Comparison of ENCODE assay signal across 11 cellular contexts in genomic region chr15:67178569-67179210, GRCh38.
DNase-seq lines count a peak whose midpoint lies in the region; ATAC-seq and TF ChIP-seq lines count a peak whose summit lies in the region.
"Had no signal": no experiment of that assay in that cellular context is flagged by ENCODE, and none has a peak within 500 bp of the region (broad histone marks: within the 10 kb centered on the region; RNA-seq: fewer than 3 reads in every experiment).

No MANE protein-coding gene starts in this region.

- BruUV-seq in Panc1 (replicated peaks; lab: Mats Ljungman, UMichigan), result no TSS peak

- H3K27me3 Mint-ChIP-seq in activated naive CD4-positive, alpha-beta T cell treated with anti-CD3 and anti-CD28 coated beads, Interleukin-2, amount 10 ng/mL, durations not matched to agents 7 days and 5 days, result no peaks in the 10 kb centered on the region

- peaks cover 68% of the 10 kb centered on the region for H3K36me3 Mint-ChIP-seq in activated naive CD4-positive, alpha-beta T cell treated with anti-CD3 and anti-CD28 coated beads, Interleukin-2, amount 10 ng/mL, durations not matched to agents 7 days and 5 days

- no peak overlapping the region for H3K4me3 Mint-ChIP-seq in activated naive CD4-positive, alpha-beta T cell treated with anti-CD3 and anti-CD28 coated beads, Interleukin-2, amount 10 ng/mL, durations not matched to agents 7 days and 5 days
- H3K4me3 Mint-ChIP-seq: neural progenitor cell had no signal

- POLR2A ChIA-PET in Panc1 (lab: Charles Lee), result interaction anchor here (0.5 to 1.4 kb wide), 6 partner anchors 18 to 80 kb away, joined by 3 to 5 read pairs (median 3); no protein-coding TSS in a partner anchor

- H3K27ac Mint-ChIP-seq in activated naive CD4-positive, alpha-beta T cell treated with anti-CD3 and anti-CD28 coated beads, Interleukin-2, amount 10 ng/mL, durations not matched to agents 7 days and 5 days, result no peak overlapping the region

- ATAC-seq in Panc1 (peak; percentile 60), GM19328 (IDR thresholded peaks at IDR 0.05; ENCODE audit: unreplicated experiment) (no peak)

- TF ChIP-seq CTCF in AG09319 (IDR thresholded peaks at IDR 0.05; ENCODE audit: low read depth, low read length), result no peak
- TF ChIP-seq CTCF in Panc1 (IDR thresholded peaks at IDR 0.05), result no peak
- no peak for TF ChIP-seq CTCF in epithelial cell of esophagus (IDR thresholded peaks at IDR 0.05; ENCODE audit: insufficient read depth, low read depth, low read length, missing control alignments)

- H3K4me1 ChIP-seq in Panc1 (ENCODE audit: control insufficient read depth, insufficient read depth, low read length) (peaks cover 93% of the 10 kb centered on the region), muscle layer of duodenum (ENCODE audit: control insufficient read depth in 1 of 2, insufficient read depth in 2 of 2, low read length in 2 of 2) (peaks cover 18 to 38% of the 10 kb centered on the region in 2 donors)

- H3K9me3 Mint-ChIP-seq in activated naive CD4-positive, alpha-beta T cell treated with anti-CD3 and anti-CD28 coated beads, Interleukin-2, amount 10 ng/mL, durations not matched to agents 7 days and 5 days, result no peaks in the 10 kb centered on the region
- H3K9me3 Mint-ChIP-seq: neural progenitor cell had no signal

- peak; percentile 80 for DNase-seq in AG09319 (ENCODE audit: extremely low read depth, low read depth)
- peak; percentile 81 for DNase-seq in Panc1 (ENCODE audit: low read depth, low spot score)
- peak; percentile 84 for DNase-seq in epithelial cell of esophagus (ENCODE audit: low read depth)
- no peak for DNase-seq in NAMALWA (ENCODE audit: low spot score)
- no peak for DNase-seq in NCI-H2029 (lab: John Stamatoyannopoulos, UW)
- no peak for DNase-seq in activated naive CD4-positive, alpha-beta T cell treated with anti-CD3 and anti-CD28 coated beads, Interleukin-2, amount 10 ng/mL, durations not matched to agents 7 days and 5 days
- DNase-seq: NCI-H1417 treated with DMSO at 0.1 percent for 48 hours had no signal

- intact Hi-C loops in Panc1 (cut with micrococcal nuclease; ENCODE audit: unreplicated experiment), result no loop called here

- peak overlapping the region; percentile 94 for H3K27ac ChIP-seq in Panc1 (ENCODE audit: low read length)
- peak overlapping the region; percentile 76 for H3K27ac ChIP-seq in muscle layer of duodenum (ENCODE audit: low read length)
- H3K27ac ChIP-seq: neural progenitor cell, suprapubic skin had no signal

- H3K4me3 ChIP-seq in Panc1 (ENCODE audit: low read depth in 2 of 2, low read length in 2 of 2) (no peak overlapping the region), epithelial cell of esophagus (ENCODE audit: low read length) (no peak overlapping the region), muscle layer of duodenum (ENCODE audit: low read depth in 1 of 2, low read length in 2 of 2) (no peak overlapping the region)
- H3K4me3 ChIP-seq: neural progenitor cell, suprapubic skin had no signal

- H3K4me1 Mint-ChIP-seq in activated naive CD4-positive, alpha-beta T cell treated with anti-CD3 and anti-CD28 coated beads, Interleukin-2, amount 10 ng/mL, durations not matched to agents 7 days and 5 days, result peaks cover 43% of the 10 kb centered on the region

- CTCF ChIA-PET in Panc1 (lab: Charles Lee), result interaction anchor here (0.6 to 0.7 kb wide), 2 partner anchors 230 to 232 kb away, joined by 3 to 5 read pairs; no protein-coding TSS in a partner anchor
- CTCF ChIA-PET in activated naive CD4-positive, alpha-beta T cell treated with anti-CD3 and anti-CD28 coated beads, Interleukin-2, amount 10 ng/mL, durations not matched to agents 7 days and 5 days (lab: Charles Lee), result interaction anchor here (1.3 kb wide), 1 partner anchor 17 kb away, joined by 3 read pairs; no protein-coding TSS in a partner anchor

- in situ Hi-C loops in Panc1 (cut with HindIII; ENCODE audit: low pct_unique_long_range_greater_than_20kb, low sequenced_read_pairs), result no loop called here

- H3K27me3 ChIP-seq in Panc1 (ENCODE audit: control insufficient read depth, insufficient read depth, low read length) (no peaks in the 10 kb centered on the region), muscle layer of duodenum (ENCODE audit: low read depth, low read length) (no peaks in the 10 kb centered on the region)
- H3K27me3 ChIP-seq: neural progenitor cell, suprapubic skin had no signal

- H3K36me3 ChIP-seq in Panc1 (ENCODE audit: control insufficient read depth, insufficient read depth, low read length) (peaks cover 40% of the 10 kb centered on the region), muscle layer of duodenum (ENCODE audit: control insufficient read depth in 1 of 2, insufficient read depth in 2 of 2, low read length in 2 of 2) (peaks cover 0 to 12% of the 10 kb centered on the region in 2 donors)
- H3K36me3 ChIP-seq: neural progenitor cell had no signal

- H3K9me3 ChIP-seq in Panc1 (ENCODE audit: control insufficient read depth, insufficient read depth, low read depth, low read length) (no peaks in the 10 kb centered on the region), muscle layer of duodenum (ENCODE audit: control insufficient read depth in 1 of 2, low read length in 2 of 2) (no peaks in the 10 kb centered on the region)
- H3K9me3 ChIP-seq: suprapubic skin had no signal

Comparison
In these comparisons a context has a peak if more than half of its experiments do, and no peak if none do; other contexts are left out.
1. DNase-seq: peak in AG09319 (single experiment), Panc1 (single experiment) and epithelial cell of esophagus (single experiment); none in NAMALWA (single experiment), NCI-H2029 (single experiment) and activated naive CD4-positive, alpha-beta T cell treated with anti-CD3 and anti-CD28 coated beads, Interleukin-2, amount 10 ng/mL, durations not matched to agents 7 days and 5 days (single experiment).